ENCODE assay signal across 1 cellular context in genomic region chr20:4820833-4821518, GRCh38.
TF ChIP-seq lines count a peak whose summit lies in the region.

No MANE protein-coding gene starts in this region.

TF ChIP-seq in H1, 55 proteins besides CTCF, POLR2A, EP300 and RAD21:
- no peak for TF ChIP-seq CHD7 (IDR thresholded peaks at IDR 0.05; ENCODE audit: insufficient replicate concordance, low read length)
- TF ChIP-seq HDAC6 (IDR thresholded peaks at IDR 0.05; ENCODE audit: low read depth, low read length), result no peak
- no peak for TF ChIP-seq SRF (IDR thresholded peaks at IDR 0.05; ENCODE audit: low read depth, low read length)
- TF ChIP-seq MAFK (IDR thresholded peaks at IDR 0.05; ENCODE audit: low read depth, low read length), result no peak
- no peak for TF ChIP-seq TEAD4 (IDR thresholded peaks at IDR 0.05; ENCODE audit: low read depth, low read length)
- no peak for TF ChIP-seq TAF1 (IDR thresholded peaks at IDR 0.05; ENCODE audit: low read depth, low read length)
- no peak for TF ChIP-seq ASH2L (IDR thresholded peaks at IDR 0.05; ENCODE audit: low read length)
- no peak for TF ChIP-seq ATF3 (IDR thresholded peaks at IDR 0.05; ENCODE audit: insufficient read depth, low read depth, low read length)
- TF ChIP-seq SIX5 (IDR thresholded peaks at IDR 0.05; ENCODE audit: low read depth, low read length), result no peak
- TF ChIP-seq SUZ12 (IDR thresholded peaks at IDR 0.05; ENCODE audit: low read length), result no peak
- no peak for TF ChIP-seq JUN (IDR thresholded peaks at IDR 0.05; ENCODE audit: low read depth, low read length)
- no peak for TF ChIP-seq ATF2 (IDR thresholded peaks at IDR 0.05; ENCODE audit: low read length)
- no peak for TF ChIP-seq BRCA1 (IDR thresholded peaks at IDR 0.05; ENCODE audit: low read depth, low read length)
- TF ChIP-seq CHD2 (IDR thresholded peaks at IDR 0.05; ENCODE audit: low read length), result no peak
- TF ChIP-seq CBX5 (IDR thresholded peaks at IDR 0.05; ENCODE audit: low read depth, low read length), result no peak
- TF ChIP-seq BCL11A (IDR thresholded peaks at IDR 0.05; ENCODE audit: low read depth in 2 of 2, low read length in 2 of 2), result no peak
